1 cellular context compared by ENCODE assay signal in the genomic region with DNA sequence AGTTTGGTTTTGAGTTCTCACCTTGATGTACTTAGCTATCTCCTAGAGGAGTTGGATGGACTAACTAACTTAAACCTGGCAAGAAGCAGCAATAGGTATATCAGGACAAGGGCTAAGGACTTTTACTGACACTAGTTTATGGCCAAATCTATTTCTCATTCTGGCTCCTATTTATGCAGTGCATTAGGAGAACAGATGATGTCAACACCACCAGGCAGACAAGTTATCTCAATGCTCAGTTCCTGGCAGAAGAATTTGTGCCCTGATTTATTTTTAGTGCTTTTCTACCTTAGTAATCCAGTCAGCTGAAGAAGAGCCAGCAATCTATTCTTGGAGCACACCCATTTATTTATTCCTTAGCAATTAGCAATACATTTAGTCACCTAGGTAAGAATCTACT.
TF ChIP-seq lines count a peak whose summit lies in the region.

No MANE protein-coding gene starts in this region.

TF ChIP-seq in HCT116, 20 proteins besides CTCF, POLR2A, EP300 and RAD21 (continued from another document):
- TF ChIP-seq, protein P1, sequence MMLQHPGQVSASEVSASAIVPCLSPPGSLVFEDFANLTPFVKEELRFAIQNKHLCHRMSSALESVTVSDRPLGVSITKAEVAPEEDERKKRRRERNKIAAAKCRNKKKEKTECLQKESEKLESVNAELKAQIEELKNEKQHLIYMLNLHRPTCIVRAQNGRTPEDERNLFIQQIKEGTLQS (IDR thresholded peaks at IDR 0.05): no peak
- TF ChIP-seq, protein P2, sequence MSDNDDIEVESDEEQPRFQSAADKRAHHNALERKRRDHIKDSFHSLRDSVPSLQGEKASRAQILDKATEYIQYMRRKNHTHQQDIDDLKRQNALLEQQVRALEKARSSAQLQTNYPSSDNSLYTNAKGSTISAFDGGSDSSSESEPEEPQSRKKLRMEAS (IDR thresholded peaks at IDR 0.05): no peak
- TF ChIP-seq POLR2AphosphoS5 (IDR thresholded peaks at IDR 0.05; ENCODE audit: low read depth, low read length) (no peak), EZH2phosphoT487 (IDR thresholded peaks at IDR 0.05; ENCODE audit: borderline replicate concordance) (no peak)
- TF ChIP-seq, protein P3, sequence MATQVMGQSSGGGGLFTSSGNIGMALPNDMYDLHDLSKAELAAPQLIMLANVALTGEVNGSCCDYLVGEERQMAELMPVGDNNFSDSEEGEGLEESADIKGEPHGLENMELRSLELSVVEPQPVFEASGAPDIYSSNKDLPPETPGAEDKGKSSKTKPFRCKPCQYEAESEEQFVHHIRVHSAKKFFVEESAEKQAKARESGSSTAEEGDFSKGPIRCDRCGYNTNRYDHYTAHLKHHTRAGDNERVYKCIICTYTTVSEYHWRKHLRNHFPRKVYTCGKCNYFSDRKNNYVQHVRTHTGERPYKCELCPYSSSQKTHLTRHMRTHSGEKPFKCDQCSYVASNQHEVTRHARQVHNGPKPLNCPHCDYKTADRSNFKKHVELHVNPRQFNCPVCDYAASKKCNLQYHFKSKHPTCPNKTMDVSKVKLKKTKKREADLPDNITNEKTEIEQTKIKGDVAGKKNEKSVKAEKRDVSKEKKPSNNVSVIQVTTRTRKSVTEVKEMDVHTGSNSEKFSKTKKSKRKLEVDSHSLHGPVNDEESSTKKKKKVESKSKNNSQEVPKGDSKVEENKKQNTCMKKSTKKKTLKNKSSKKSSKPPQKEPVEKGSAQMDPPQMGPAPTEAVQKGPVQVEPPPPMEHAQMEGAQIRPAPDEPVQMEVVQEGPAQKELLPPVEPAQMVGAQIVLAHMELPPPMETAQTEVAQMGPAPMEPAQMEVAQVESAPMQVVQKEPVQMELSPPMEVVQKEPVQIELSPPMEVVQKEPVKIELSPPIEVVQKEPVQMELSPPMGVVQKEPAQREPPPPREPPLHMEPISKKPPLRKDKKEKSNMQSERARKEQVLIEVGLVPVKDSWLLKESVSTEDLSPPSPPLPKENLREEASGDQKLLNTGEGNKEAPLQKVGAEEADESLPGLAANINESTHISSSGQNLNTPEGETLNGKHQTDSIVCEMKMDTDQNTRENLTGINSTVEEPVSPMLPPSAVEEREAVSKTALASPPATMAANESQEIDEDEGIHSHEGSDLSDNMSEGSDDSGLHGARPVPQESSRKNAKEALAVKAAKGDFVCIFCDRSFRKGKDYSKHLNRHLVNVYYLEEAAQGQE (IDR thresholded peaks at IDR 0.05; ENCODE audit: low read depth): no peak
